ENCODE assay signal across 15 cellular contexts in the genomic region with DNA sequence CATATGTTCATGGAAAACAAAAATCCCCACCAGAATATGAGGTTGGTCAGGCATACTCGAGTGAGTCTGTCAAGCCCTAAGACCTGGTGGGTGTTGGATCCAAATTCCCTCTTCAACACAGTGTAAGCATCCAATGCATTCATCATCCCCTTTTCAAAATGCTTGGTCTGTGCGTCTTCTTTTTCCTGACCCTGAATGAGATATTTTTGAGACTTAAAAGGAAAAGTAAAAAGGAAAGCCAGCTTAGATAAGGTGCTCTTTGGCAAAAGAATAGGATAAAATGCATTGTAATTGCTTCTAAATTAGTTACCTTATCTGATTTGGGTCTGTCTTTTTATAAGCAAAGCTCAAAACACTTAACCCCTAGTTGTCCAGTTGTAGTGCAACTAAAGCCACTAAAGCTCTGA.
DNase-seq lines count a peak whose midpoint lies in the region; ATAC-seq and TF ChIP-seq lines count a peak whose summit lies in the region.
"Had no signal": no experiment of that assay in that cellular context is flagged by ENCODE, and none has a peak within 500 bp of the region (broad histone marks: within the 10 kb centered on the region; RNA-seq: fewer than 3 reads in every experiment).

No MANE protein-coding gene starts in this region.

- no peaks in the 10 kb centered on the region for H3K27me3 ChIP-seq in CD8-positive, alpha-beta memory T cell (ENCODE audit: insufficient read depth, low read length, poor library complexity, severe bottlenecking)
- no peaks in the 10 kb centered on the region for H3K27me3 ChIP-seq in spleen (replicated peaks in 1 of 7)
- no peaks in the 10 kb centered on the region for H3K27me3 ChIP-seq in esophagus muscularis mucosa

- no peak for TF ChIP-seq EP300 in esophagus muscularis mucosa (IDR thresholded peaks at IDR 0.05)

- 11 to 45% (median 26%) methylated on average over 2 of the region's 2 CpGs for WGBS in spleen, 5 donors
- WGBS in esophagus muscularis mucosa, result 14% methylated on average over 2 of the region's 2 CpGs

- no peak for TF ChIP-seq POLR2A in spleen (IDR thresholded peaks at IDR 0.05)
- TF ChIP-seq POLR2A in esophagus muscularis mucosa (IDR thresholded peaks at IDR 0.05; ENCODE audit: low read depth), result no peak

- no peak for DNase-seq in CD8-positive, alpha-beta memory T cell
- DNase-seq in RPMI7951 (ENCODE audit: low read depth), result peak; percentile 16
- no peak for DNase-seq in effector memory CD8-positive, alpha-beta T cell
- DNase-seq in spleen, result no peak
- DNase-seq in NCI-H345 (lab: John Stamatoyannopoulos, UW), result no peak
- DNase-seq in stimulated activated effector memory CD8-positive, alpha-beta T cell treated with anti-CD3 and anti-CD28 coated beads, Interleukin-12 subunit alpha, Interleukin-12 subunit beta, amount 100 ng/mL, for 72 hours (ENCODE audit: low spot score in 2 of 2), result no peak
- DNase-seq in esophagus muscularis mucosa (ENCODE audit: extremely low spot score), result no peak
- DNase-seq: DMS79 treated with DMSO at 0.1 percent for 48 hours, GDM1, NCI-H524 had no signal

- H3K27ac Mint-ChIP-seq in CD8-positive, alpha-beta memory T cell, result peak overlapping the region in 7 of 8 donors; percentile 22 to 79 (median 72)
- peak overlapping the region; percentile 67 to 84 for H3K27ac Mint-ChIP-seq in effector memory CD8-positive, alpha-beta T cell
- no peak overlapping the region for H3K27ac Mint-ChIP-seq in stimulated activated effector memory CD8-positive, alpha-beta T cell treated with anti-CD3 and anti-CD28 coated beads, Interleukin-12 subunit alpha, Interleukin-12 subunit beta, amount 100 ng/mL, for 72 hours
- H3K27ac Mint-ChIP-seq: GM23338 had no signal

- POLR2A ChIA-PET in CD8-positive, alpha-beta memory T cell (lab: Charles Lee), result no interaction called here

- peak overlapping the region in 1 of 7 donors; percentile 76 for H3K4me3 Mint-ChIP-seq in CD8-positive, alpha-beta memory T cell
- H3K4me3 Mint-ChIP-seq in effector memory CD8-positive, alpha-beta T cell, result no peak overlapping the region
- H3K4me3 Mint-ChIP-seq in stimulated activated effector memory CD8-positive, alpha-beta T cell treated with anti-CD3 and anti-CD28 coated beads, Interleukin-12 subunit alpha, Interleukin-12 subunit beta, amount 100 ng/mL, for 72 hours, result no peak overlapping the region
- H3K4me3 Mint-ChIP-seq: GM23338 had no signal

- peaks cover 40 to 49% (median 41%) of the 10 kb centered on the region in 3 donors for H3K4me1 Mint-ChIP-seq in CD8-positive, alpha-beta memory T cell
- H3K4me1 Mint-ChIP-seq in effector memory CD8-positive, alpha-beta T cell (ENCODE audit: low read depth in 2 of 2), result peaks cover 28 to 38% of the 10 kb centered on the region in 2 donors
- H3K4me1 Mint-ChIP-seq in stimulated activated effector memory CD8-positive, alpha-beta T cell treated with anti-CD3 and anti-CD28 coated beads, Interleukin-12 subunit alpha, Interleukin-12 subunit beta, amount 100 ng/mL, for 72 hours, result peaks cover 31% of the 10 kb centered on the region

- no peak for TF ChIP-seq CTCF in spleen (IDR thresholded peaks at IDR 0.05 in 8 of 11, conservative IDR thresholded peaks at IDR 0.05 in 3 of 11)
- TF ChIP-seq CTCF in esophagus muscularis mucosa (IDR thresholded peaks at IDR 0.05), result no peak

- H3K27me3 Mint-ChIP-seq in CD8-positive, alpha-beta memory T cell, result peaks cover 0 to 3% of the 10 kb centered on the region in 2 donors
- no peaks in the 10 kb centered on the region for H3K27me3 Mint-ChIP-seq in effector memory CD8-positive, alpha-beta T cell
- H3K27me3 Mint-ChIP-seq: CD4-positive, CD25-positive, alpha-beta regulatory T cell had no signal

- peaks cover 0 to 20% (median 3%) of the 10 kb centered on the region in 3 donors for H3K36me3 Mint-ChIP-seq in CD8-positive, alpha-beta memory T cell
- no peaks in the 10 kb centered on the region for H3K36me3 Mint-ChIP-seq in effector memory CD8-positive, alpha-beta T cell (ENCODE audit: insufficient read depth)
- no peaks in the 10 kb centered on the region for H3K36me3 Mint-ChIP-seq in stimulated activated effector memory CD8-positive, alpha-beta T cell treated with anti-CD3 and anti-CD28 coated beads, Interleukin-12 subunit alpha, Interleukin-12 subunit beta, amount 100 ng/mL, for 72 hours
- H3K36me3 Mint-ChIP-seq: CD4-positive, CD25-positive, alpha-beta regulatory T cell had no signal

- CTCF ChIA-PET in CD8-positive, alpha-beta memory T cell (lab: Charles Lee), result no interaction called here

- no peak overlapping the region for H3K27ac ChIP-seq in CD8-positive, alpha-beta memory T cell (ENCODE audit: low read depth, low read length)
- H3K27ac ChIP-seq in spleen, result peak overlapping the region in 5 of 8 donors; percentile 11 to 71 (median 39)
- no peak overlapping the region for H3K27ac ChIP-seq in esophagus muscularis mucosa (replicated peaks in 1 of 4)
- H3K27ac ChIP-seq: KMS-11 had no signal

- H3K4me3 ChIP-seq in CD8-positive, alpha-beta memory T cell (ENCODE audit: low read length), result no peak overlapping the region
- H3K4me3 ChIP-seq in spleen, result no peak overlapping the region
- no peak overlapping the region for H3K4me3 ChIP-seq in esophagus muscularis mucosa
- H3K4me3 ChIP-seq: GM12878, GM23338 had no signal

- H3K9me3 Mint-ChIP-seq in CD8-positive, alpha-beta memory T cell, result peaks cover 0 to 1% (median 0%) of the 10 kb centered on the region in 5 donors
- no peaks in the 10 kb centered on the region for H3K9me3 Mint-ChIP-seq in effector memory CD8-positive, alpha-beta T cell
- H3K9me3 Mint-ChIP-seq in stimulated activated effector memory CD8-positive, alpha-beta T cell treated with anti-CD3 and anti-CD28 coated beads, Interleukin-12 subunit alpha, Interleukin-12 subunit beta, amount 100 ng/mL, for 72 hours, result no peaks in the 10 kb centered on the region
- H3K9me3 Mint-ChIP-seq: GM23338 had no signal

- ATAC-seq in effector memory CD8-positive, alpha-beta T cell (replicated peaks), result no peak
- no peak for ATAC-seq in stimulated activated effector memory CD8-positive, alpha-beta T cell treated with anti-CD3 and anti-CD28 coated beads, Interleukin-12 subunit alpha, Interleukin-12 subunit beta, amount 100 ng/mL, for 72 hours
- ATAC-seq: GM23338, HepG2 had no signal

- no peaks in the 10 kb centered on the region for H3K36me3 ChIP-seq in CD8-positive, alpha-beta memory T cell (ENCODE audit: insufficient read depth, low read length)
- H3K36me3 ChIP-seq in spleen (no peaks in the 10 kb centered on the region), esophagus muscularis mucosa (no peaks in the 10 kb centered on the region)

- no peaks in the 10 kb centered on the region for H3K9me3 ChIP-seq in CD8-positive, alpha-beta memory T cell (ENCODE audit: low read length)
- H3K9me3 ChIP-seq in spleen (peaks cover 0 to 6% (median 0%) of the 10 kb centered on the region in 8 donors), esophagus muscularis mucosa (no peaks in the 10 kb centered on the region)

- intact Hi-C loops in spleen (cut with DNase I; ENCODE audit: low total_unique reads), result no loop called here
- intact Hi-C loops in esophagus muscularis mucosa (cut with DNase I), result no loop called here

- peaks cover 35% of the 10 kb centered on the region for H3K4me1 ChIP-seq in CD8-positive, alpha-beta memory T cell (ENCODE audit: insufficient read depth, low read length)
- H3K4me1 ChIP-seq in spleen (peaks cover 3 to 31% (median 20%) of the 10 kb centered on the region in 6 donors), esophagus muscularis mucosa (peaks cover 0 to 11% (median 2%) of the 10 kb centered on the region in 4 donors)

Comparison
In these comparisons a context has a peak if more than half of its experiments do, and no peak if none do; other contexts are left out.
1. H3K27ac ChIP-seq: peak in spleen (5 of 8); none in CD8-positive, alpha-beta memory T cell (single experiment) and esophagus muscularis mucosa (0 of 4).